ENCODE assay signal across 13 cellular contexts in genomic region chr6:53151676-53152075, GRCh38. TPM values are rescaled to one million over a fixed set of nuclear protein-coding genes. Genes with fewer than 3 reads are reported as not detected.
DNase-seq lines count a peak whose midpoint lies in the region; TF ChIP-seq lines count a peak whose summit lies in the region.
"Had no signal": no experiment of that assay in that cellular context is flagged by ENCODE, and none has a peak within 500 bp of the region (broad histone marks: within the 10 kb centered on the region; RNA-seq: fewer than 3 reads in every experiment).

No MANE protein-coding gene starts in this region.

- H3K4me3 ChIP-seq in vagina: no peak overlapping the region
- H3K4me3 ChIP-seq: coronary artery had no signal

- H3K9ac ChIP-seq in H9 (ENCODE audit: extremely low read depth, insufficient read length, low read length): no peak overlapping the region

- no peaks in the 10 kb centered on the region for H3K79me1 ChIP-seq in H9 (ENCODE audit: insufficient read depth, low read depth, low read length, poor library complexity, severe bottlenecking)

- H2BK15ac ChIP-seq in H9 (ENCODE audit: low read depth, low read length): no peak overlapping the region

- no peak overlapping the region for H3K27ac ChIP-seq in H9 (ENCODE audit: insufficient read length, low read depth, low read length)
- H3K27ac ChIP-seq in vagina: no peak overlapping the region
- H3K27ac ChIP-seq: coronary artery had no signal

- no peaks in the 10 kb centered on the region for H4K20me1 ChIP-seq in H9 (ENCODE audit: control insufficient read depth, insufficient read depth, insufficient read length)

- H3K79me2 ChIP-seq in H9 (ENCODE audit: insufficient read depth, low read length): no peaks in the 10 kb centered on the region

- no peak for TF ChIP-seq POLR2A in vagina (IDR thresholded peaks at IDR 0.05)

- H3K23me2 ChIP-seq in H9 (ENCODE audit: insufficient read length, low read depth, low read length, poor library complexity, severe bottlenecking): no peaks in the 10 kb centered on the region

- no peak overlapping the region for H3K56ac ChIP-seq in H9 (ENCODE audit: insufficient read length, low read depth, low read length)

- TF ChIP-seq CTCF in H9 (conservative IDR thresholded peaks at IDR 0.05) (peak; percentile 77), vagina (IDR thresholded peaks at IDR 0.05) (no peak)

- no peak overlapping the region for H2BK120ac ChIP-seq in H9 (ENCODE audit: low read depth, low read length, poor library complexity, severe bottlenecking)

- no peak overlapping the region for H3K27ac Mint-ChIP-seq in H9

- no peaks in the 10 kb centered on the region for H3K4me1 ChIP-seq in H9 (ENCODE audit: insufficient read depth, low read length)
- H3K4me1 ChIP-seq in vagina: no peaks in the 10 kb centered on the region

- H3K4ac ChIP-seq in H9 (ENCODE audit: low read depth, low read length): no peak overlapping the region

- no peak overlapping the region for H2BK20ac ChIP-seq in H9 (ENCODE audit: low read depth, low read length, poor library complexity, severe bottlenecking)

- no peak overlapping the region for H4K91ac ChIP-seq in H9 (ENCODE audit: insufficient read length, low read depth, low read length)

- DNase-seq in NCI-H82 (lab: John Stamatoyannopoulos, UW) (peak; percentile 43), NCI-H82 treated with DMSO at 0.1 percent for 48 hours (lab: John Stamatoyannopoulos, UW; ENCODE audit: unreplicated experiment) (no peak), H9 (peak; percentile 74), SKM-1 (lab: John Stamatoyannopoulos, UW; ENCODE audit: unreplicated experiment) (peak; percentile 29), iris pigment epithelial cell (ENCODE audit: low read depth) (peak; percentile 30), ureter (ENCODE audit: low spot score) (no peak), vagina (ENCODE audit: extremely low spot score in 2 of 2) (no peak), retina (no peak)
- DNase-seq: activated CD4-positive, alpha-beta T cell treated with anti-CD3 and anti-CD28 coated beads, Interleukin-2, amount 50 U/mL, for 1 hour; NCI-H226 had no signal

- no peak overlapping the region for H2BK5ac ChIP-seq in H9 (ENCODE audit: insufficient read length, low read length)

- no peaks in the 10 kb centered on the region; the same call in 1 of the 2 replicates for H3K27me3 Mint-ChIP-seq in H9 (ENCODE audit: low read depth)

- H3K4me1 Mint-ChIP-seq in H9: no peaks in the 10 kb centered on the region

- no peaks in the 10 kb centered on the region; a peak in 1 of 5 replicates for H3K9me3 Mint-ChIP-seq in H9

- WGBS in H9 (ENCODE audit: extremely low coverage, insufficient read length, low lambda C conversion rate): no CpG with 5 or more reads among the region's 3 CpGs

- H2AK5ac ChIP-seq in H9 (ENCODE audit: insufficient read length, low read length): no peak overlapping the region

- H3K36me3 ChIP-seq in vagina: no peaks in the 10 kb centered on the region

- no peak overlapping the region for H2BK12ac ChIP-seq in H9 (ENCODE audit: insufficient read length, low read depth, low read length)

- H3K27me3 ChIP-seq in H9 (ENCODE audit: insufficient read depth, low read length): no peaks in the 10 kb centered on the region
- H3K27me3 ChIP-seq in vagina: no peaks in the 10 kb centered on the region

- H2AFZ ChIP-seq in H9 (ENCODE audit: low read length): no peak overlapping the region

- H3K14ac ChIP-seq in H9 (ENCODE audit: insufficient read depth, low read length): no peak overlapping the region

- H3K36me3 Mint-ChIP-seq in H9 (ENCODE audit: insufficient read depth in 1 of 3, low read depth in 3 of 3): no peaks in the 10 kb centered on the region

- no peak overlapping the region for H3K4me3 Mint-ChIP-seq in H9

- no peak overlapping the region for H4K8ac ChIP-seq in H9 (replicated peaks; ENCODE audit: insufficient read length, low read depth, low read length)

- no peak overlapping the region for H3K18ac ChIP-seq in H9 (ENCODE audit: insufficient read length, low read depth, low read length)

- H3K23ac ChIP-seq in H9 (ENCODE audit: insufficient read length, low read depth, low read length): no peak overlapping the region

- intact Hi-C loops in vagina (cut with DNase I): no loop called here

- no peak overlapping the region for H3K4me2 ChIP-seq in H9 (ENCODE audit: insufficient read depth, insufficient read length, low read length)

- H4K5ac ChIP-seq in H9 (ENCODE audit: insufficient read length, low read depth, low read length): no peak overlapping the region

- H3T11ph ChIP-seq in H9 (ENCODE audit: low read length): no peak overlapping the region

- H3K9me3 ChIP-seq in H9 (ENCODE audit: control insufficient read depth, low read depth, low read length): no peaks in the 10 kb centered on the region
- H3K9me3 ChIP-seq in vagina: no peaks in the 10 kb centered on the region

RNA-seq across cellular contexts. Expression of gene GCM1, which starts 3.0 kb away (rescaled TPM):
- total RNA-seq in H9 (2021) (0.07 TPM in 1 of 2 replicates, not detected in the other), ureter (not detected), vagina (not detected)
- total RNA-seq: left lobe of liver, urinary bladder had no signal

Comparison
In these comparisons a context has a peak if more than half of its experiments do, and no peak if none do; other contexts are left out.
1. DNase-seq: peak in NCI-H82 (single experiment), H9 (single experiment), SKM-1 (single experiment) and iris pigment epithelial cell (single experiment); none in NCI-H82 treated with DMSO at 0.1 percent for 48 hours (single experiment), ureter (single experiment), vagina (0 of 2) and retina (single experiment).